In the genomic region with DNA sequence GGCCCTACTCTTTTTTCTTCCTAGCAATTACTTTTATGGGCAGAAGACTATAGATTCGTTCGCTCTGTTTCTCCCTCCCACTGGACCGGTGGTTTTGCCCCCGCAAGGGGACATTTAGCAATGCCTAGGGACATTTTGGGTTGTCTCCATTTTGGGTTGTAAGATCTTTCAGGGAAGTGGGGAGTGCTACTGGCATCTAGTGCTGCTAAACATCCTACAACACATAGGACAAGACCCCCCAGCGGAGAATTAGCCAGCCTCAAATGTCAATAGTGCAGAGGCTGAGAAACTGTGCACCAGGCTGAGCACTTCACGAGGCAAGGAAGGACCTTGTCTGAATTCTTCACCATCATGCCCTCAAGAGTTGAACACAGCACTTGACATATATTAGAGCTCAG, we compare ENCODE assay signal across 8 cellular contexts. TPM values are rescaled to one million over a fixed set of nuclear protein-coding genes. Genes with fewer than 3 reads are reported as not detected.
DNase-seq lines count a peak whose midpoint lies in the region; ATAC-seq and TF ChIP-seq lines count a peak whose summit lies in the region.

No MANE protein-coding gene starts in this region.

- intact Hi-C loops in Right ventricle myocardium inferior (cut with DNase I): loop anchor here (2.0 kb wide), 1 partner anchor 88 kb away; no protein-coding TSS in a partner anchor

- H3K27me3 ChIP-seq in right atrium auricular region (no peaks in the 10 kb centered on the region), endodermal cell (ENCODE audit: control insufficient read depth, insufficient read depth, low read length, poor library complexity, severe bottlenecking) (no peaks in the 10 kb centered on the region), neural progenitor cell (no peaks in the 10 kb centered on the region)

- peak overlapping the region; percentile 97 to 99 for H3K27ac ChIP-seq in right atrium auricular region
- peak overlapping the region; percentile 87 for H3K27ac ChIP-seq in endodermal cell (ENCODE audit: low read depth, low read length)
- H3K27ac ChIP-seq in neural progenitor cell: peak overlapping the region; percentile 98

- H3K9me3 ChIP-seq in right atrium auricular region (no peaks in the 10 kb centered on the region), endodermal cell (ENCODE audit: control insufficient read depth, low read length) (no peaks in the 10 kb centered on the region), neural progenitor cell (ENCODE audit: low read depth) (no peaks in the 10 kb centered on the region)

- 61 to 83% methylated on average over 2 to 6 of the region's 6 CpGs for WGBS in endodermal cell (ENCODE audit: insufficient coverage in 1 of 2, insufficient read length in 1 of 2), 2 experiments

- TF ChIP-seq CTCF in right atrium auricular region (IDR thresholded peaks at IDR 0.05): no peak
- TF ChIP-seq CTCF in endodermal cell (conservative IDR thresholded peaks at IDR 0.05): no peak
- TF ChIP-seq CTCF in neural progenitor cell (IDR thresholded peaks at IDR 0.05): no peak

- H3K4me3 ChIP-seq in right atrium auricular region (peak overlapping the region; percentile 6 to 29), endodermal cell (ENCODE audit: low read length) (no peak overlapping the region), neural progenitor cell (peak overlapping the region; percentile 43)

- H3K9ac ChIP-seq in endodermal cell (ENCODE audit: extremely low read depth, low read length, poor library complexity, severe bottlenecking): no peak overlapping the region
- no peak overlapping the region for H3K9ac ChIP-seq in neural progenitor cell

- peak overlapping the region; percentile 79 for H3K4me2 ChIP-seq in neural progenitor cell

- no peak overlapping the region for H2AFZ ChIP-seq in neural progenitor cell (replicated peaks)

- peaks cover 0 to 62% of the 10 kb centered on the region in 2 donors for H3K4me1 ChIP-seq in right atrium auricular region
- peaks cover 40% of the 10 kb centered on the region for H3K4me1 ChIP-seq in endodermal cell (ENCODE audit: control insufficient read depth, insufficient read depth, low read length)
- H3K4me1 ChIP-seq in neural progenitor cell: peaks cover 62% of the 10 kb centered on the region

- DNase-seq in right atrium auricular region (ENCODE audit: low spot score) (no peak), Right ventricle myocardium inferior (ENCODE audit: missing footprints) (no peak), endodermal cell (no peak), neural progenitor cell (ENCODE audit: low spot score) (no peak), HCEC 1CT (no peak), NCI-H345 (lab: John Stamatoyannopoulos, UW) (no peak)
- no peak for DNase-seq in activated CD4-positive, alpha-beta T cell treated with anti-CD3 and anti-CD28 coated beads, Interleukin-2, amount 50 U/mL, for 48 hours

- ATAC-seq in Right ventricle myocardium inferior (no peak), GM19452 (IDR thresholded peaks at IDR 0.05; ENCODE audit: unreplicated experiment) (no peak)

- H3K79me2 ChIP-seq in neural progenitor cell (ENCODE audit: low read depth): peaks cover 87% of the 10 kb centered on the region

- H4K20me1 ChIP-seq in neural progenitor cell (ENCODE audit: low read depth): no peaks in the 10 kb centered on the region

- H3K4me3 Mint-ChIP-seq in endodermal cell (no peak overlapping the region), neural progenitor cell (peak overlapping the region; percentile 77)

- no peak overlapping the region for H3K27ac Mint-ChIP-seq in endodermal cell
- H3K27ac Mint-ChIP-seq in neural progenitor cell: no peak overlapping the region

- H3K4me1 Mint-ChIP-seq in endodermal cell: peaks cover 59% of the 10 kb centered on the region
- peaks cover 63% of the 10 kb centered on the region for H3K4me1 Mint-ChIP-seq in neural progenitor cell

- H3K36me3 ChIP-seq in right atrium auricular region (no peaks in the 10 kb centered on the region), endodermal cell (ENCODE audit: control insufficient read depth, insufficient read depth, low read length) (no peaks in the 10 kb centered on the region), neural progenitor cell (no peaks in the 10 kb centered on the region)

- H3F3A ChIP-seq in neural progenitor cell (ENCODE audit: low read depth): peaks cover 79% of the 10 kb centered on the region

- no peaks in the 10 kb centered on the region for H3K27me3 Mint-ChIP-seq in endodermal cell (ENCODE audit: insufficient read depth)
- peaks cover 8% of the 10 kb centered on the region for H3K27me3 Mint-ChIP-seq in neural progenitor cell (ENCODE audit: insufficient read depth, low read depth)

- H3K9me3 Mint-ChIP-seq in endodermal cell (no peaks in the 10 kb centered on the region), neural progenitor cell (no peaks in the 10 kb centered on the region)

- H3K36me3 Mint-ChIP-seq in endodermal cell (ENCODE audit: low read depth): peaks cover 5% of the 10 kb centered on the region
- no peaks in the 10 kb centered on the region for H3K36me3 Mint-ChIP-seq in neural progenitor cell

RNA-seq across cellular contexts. Expression of gene ZMYND8, which starts 4.8 kb away (rescaled TPM):
- total RNA-seq in right atrium auricular region (10 to 100 TPM; 22.0 to 35.3 TPM), Right ventricle myocardium inferior (36.1 TPM), endodermal cell (10 to 100 TPM; 85.0 to 99.9 TPM), neural progenitor cell (ENCODE audit: low replicate concordance) (59.0 and 59.4 TPM in 2 replicates)
- polyA plus RNA-seq in endodermal cell (2013, experiment 1 of 2): 47.1 TPM
- polyA plus RNA-seq in endodermal cell (2013, experiment 2 of 2): 46.3 TPM
